ENCODE assay signal across 26 cellular contexts in the genomic region with DNA sequence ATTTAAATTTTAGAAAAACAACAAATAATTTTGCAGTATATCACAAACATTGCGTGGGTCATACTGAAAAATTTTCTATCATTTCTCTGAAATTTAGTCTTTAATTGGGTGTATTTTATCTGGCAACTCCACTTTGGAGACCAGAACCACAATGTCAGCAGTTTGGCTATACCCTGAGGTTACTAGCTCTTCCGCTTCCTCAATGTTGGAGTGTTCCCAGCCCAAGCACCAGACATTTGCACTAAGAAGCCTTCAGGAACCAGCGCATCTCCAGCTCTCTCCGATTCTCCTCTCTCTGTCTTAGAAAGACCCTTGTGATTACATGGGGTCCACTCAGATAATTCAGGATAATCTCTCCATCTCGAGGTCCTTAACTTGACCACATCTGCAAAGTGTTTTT. TPM values are rescaled to one million over a fixed set of nuclear protein-coding genes. Genes with fewer than 3 reads are reported as not detected.
"Had no signal": no experiment of that assay in that cellular context is flagged by ENCODE, and none has a peak within 500 bp of the region (broad histone marks: within the 10 kb centered on the region; RNA-seq: fewer than 3 reads in every experiment).

No MANE protein-coding gene starts in this region.

- H3K4me1 Mint-ChIP-seq: activated naive CD8-positive, alpha-beta T cell treated with anti-CD3 and anti-CD28 coated beads for 36 hours had no signal

- H3K36me3 ChIP-seq: adrenal gland had no signal

- H3K27ac Mint-ChIP-seq: activated CD4-positive, alpha-beta memory T cell treated with anti-CD3 and anti-CD28 coated beads, Interleukin-2, amount 10 ng/mL, durations not matched to agents 7 days and 5 days; activated CD4-positive, alpha-beta T cell treated with anti-CD3 and anti-CD28 coated beads for 36 hours; activated naive CD4-positive, alpha-beta T cell treated with anti-CD3 and anti-CD28 coated beads, Interleukin-2, amount 10 ng/mL, durations not matched to agents 7 days and 5 days; activated naive CD8-positive, alpha-beta T cell treated with anti-CD3 and anti-CD28 coated beads for 36 hours; activated T-cell treated with anti-CD3 and anti-CD28 coated beads, Interleukin-2, amount 50 U/mL, for 72 hours; activated T-helper 2 cell treated with anti-CD3 and anti-CD28 coated beads, Interferon-gamma antibody, Interleukin-2, Interleukin-4, amounts not matched to agents 10 μg/mL and 5 μg/mL and 100 μg/mL, durations not matched to agents 14 hours and 24 hours and 36 hours; T-cell had no signal

- H3K4me3 ChIP-seq: adrenal gland, K562, SK-N-MC had no signal

- H3K27ac ChIP-seq: adrenal gland, SK-N-MC, VCaP had no signal

- FAIRE-seq: K562 had no signal

- H3K36me3 Mint-ChIP-seq: activated naive CD4-positive, alpha-beta T cell treated with anti-CD3 and anti-CD28 coated beads, Interleukin-2, amount 10 ng/mL, durations not matched to agents 7 days and 5 days; activated naive CD8-positive, alpha-beta T cell treated with anti-CD3 and anti-CD28 coated beads for 36 hours; T-cell had no signal

- H3K9me3 ChIP-seq: adrenal gland had no signal

- H3K4me3 Mint-ChIP-seq: activated CD4-positive, alpha-beta memory T cell treated with anti-CD3 and anti-CD28 coated beads, Interleukin-2, amount 10 ng/mL, durations not matched to agents 7 days and 5 days; activated CD4-positive, alpha-beta T cell treated with anti-CD3 and anti-CD28 coated beads for 36 hours; activated naive CD4-positive, alpha-beta T cell treated with anti-CD3 and anti-CD28 coated beads, Interleukin-2, amount 10 ng/mL, durations not matched to agents 7 days and 5 days; activated naive CD8-positive, alpha-beta T cell treated with anti-CD3 and anti-CD28 coated beads for 36 hours; activated T-cell treated with anti-CD3 and anti-CD28 coated beads, Interleukin-2, amount 50 U/mL, for 72 hours; T-cell had no signal

- H3K9me3 Mint-ChIP-seq: activated CD4-positive, alpha-beta memory T cell treated with anti-CD3 and anti-CD28 coated beads, Interleukin-2, amount 10 ng/mL, durations not matched to agents 7 days and 5 days; activated naive CD4-positive, alpha-beta T cell treated with anti-CD3 and anti-CD28 coated beads, Interleukin-2, amount 10 ng/mL, durations not matched to agents 7 days and 5 days; activated naive CD8-positive, alpha-beta T cell treated with anti-CD3 and anti-CD28 coated beads for 36 hours; activated T-cell treated with anti-CD3 and anti-CD28 coated beads, Interleukin-2, amount 50 U/mL, for 72 hours; activated T-helper 2 cell treated with anti-CD3 and anti-CD28 coated beads, Interferon-gamma antibody, Interleukin-2, Interleukin-4, amounts not matched to agents 10 μg/mL and 5 μg/mL and 100 μg/mL, durations not matched to agents 14 hours and 24 hours and 36 hours had no signal

- H3K4me1 ChIP-seq: adrenal gland had no signal

- DNase-seq: activated CD4-positive, alpha-beta memory T cell treated with anti-CD3 and anti-CD28 coated beads, Interleukin-2, amount 10 ng/mL, durations not matched to agents 7 days and 5 days; activated CD4-positive, alpha-beta T cell treated with anti-CD3 and anti-CD28 coated beads for 36 hours; activated CD4-positive, alpha-beta T cell treated with anti-CD3 and anti-CD28 coated beads, Interleukin-2, amount 50 U/mL, for 1 hour; activated CD4-positive, CD25-positive, alpha-beta regulatory T cell; activated gamma-delta T cell treated with Interleukin-2 at 50 U/mL for 16 hours; activated naive CD4-positive, alpha-beta T cell treated with anti-CD3 and anti-CD28 coated beads, Interleukin-2, amount 10 ng/mL, durations not matched to agents 7 days and 5 days; activated naive CD8-positive, alpha-beta T cell treated with anti-CD3 and anti-CD28 coated beads for 36 hours; activated T-cell treated with anti-CD3 and anti-CD28 coated beads, Interleukin-2, amount 50 U/mL, for 72 hours; adrenal gland; anterior cingulate cortex; caudate nucleus; Karpas-422; NCI-H1048; NCI-H146; NCI-H187 treated with DMSO at 0.1 percent for 48 hours; NCI-H2081 treated with DMSO at 0.1 percent for 48 hours; NCI-H446; NCI-H524; T-cell; T-helper 2 cell; T1000 had no signal

- H3K27me3 ChIP-seq: adrenal gland had no signal

- ATAC-seq: activated CD4-positive, alpha-beta T cell treated with anti-CD3 and anti-CD28 coated beads for 36 hours; activated T-cell treated with anti-CD3 and anti-CD28 coated beads, Interleukin-2, amount 50 U/mL, for 72 hours; K562; T-cell had no signal

RNA-seq across cellular contexts. Expression of gene ADRB1, which starts 43.2 kb away (rescaled TPM):
- total RNA-seq: activated CD4-positive, alpha-beta T cell treated with anti-CD3 and anti-CD28 coated beads for 36 hours; activated T-cell treated with anti-CD3 and anti-CD28 coated beads, Interleukin-2, amount 50 U/mL, for 72 hours; activated T-helper 2 cell treated with anti-CD3 and anti-CD28 coated beads, Interferon-gamma antibody, Interleukin-2, Interleukin-4, amounts not matched to agents 10 μg/mL and 5 μg/mL and 100 μg/mL, durations not matched to agents 14 hours and 24 hours and 36 hours; RPMI7951 had no signal
